20 cellular contexts compared by ENCODE assay signal in the genomic region with DNA sequence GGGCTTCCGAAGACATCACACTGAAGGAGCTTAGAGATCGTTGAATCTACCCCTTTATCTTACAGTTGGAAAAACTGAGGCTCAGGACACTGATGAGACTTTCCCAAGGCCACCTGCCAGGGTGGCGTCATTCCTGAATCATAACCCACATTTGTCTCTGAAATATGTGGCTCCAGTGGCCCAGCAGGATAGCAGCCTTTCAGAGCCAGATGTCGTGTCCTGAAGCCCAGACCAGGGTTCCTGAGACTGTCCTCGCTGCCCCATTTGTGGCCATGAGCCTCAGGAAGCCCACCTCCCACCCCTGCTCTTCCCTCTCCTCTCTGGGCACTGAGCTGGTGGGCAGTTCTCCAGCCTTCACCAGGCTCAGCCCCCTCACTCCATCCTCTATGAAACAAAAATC. TPM values are rescaled to one million over a fixed set of nuclear protein-coding genes. Genes with fewer than 3 reads are reported as not detected.
A peak's percentile ranks its signal among the peaks of the same experiment; 100 is the strongest.
DNase-seq lines count a peak whose midpoint lies in the region; ATAC-seq, FAIRE-seq and TF ChIP-seq lines count a peak whose summit lies in the region.
"Had no signal": no experiment of that assay in that cellular context is flagged by ENCODE, and none has a peak within 500 bp of the region (broad histone marks: within the 10 kb centered on the region; RNA-seq: fewer than 3 reads in every experiment).

No MANE protein-coding gene starts in this region.

- H3K36me3 ChIP-seq in astrocyte (ENCODE audit: insufficient read depth, low read length): no peaks in the 10 kb centered on the region
- H3K36me3 ChIP-seq in stomach smooth muscle (ENCODE audit: control insufficient read depth in 2 of 2, insufficient read depth in 2 of 2, low read length in 2 of 2): no peaks in the 10 kb centered on the region
- H3K36me3 ChIP-seq: pancreas had no signal

- TF ChIP-seq CTCF in astrocyte (IDR thresholded peaks at IDR 0.05; ENCODE audit: insufficient read depth, low read depth, low read length): no peak

- H3K27ac Mint-ChIP-seq in astrocyte (ENCODE audit: unreplicated experiment): no peak overlapping the region
- H3K27ac Mint-ChIP-seq: naive thymus-derived CD4-positive, alpha-beta T cell had no signal

- H3K4me1 ChIP-seq in astrocyte (ENCODE audit: insufficient read depth, low read length) (peaks cover 2% of the 10 kb centered on the region), stomach smooth muscle (ENCODE audit: control insufficient read depth, insufficient read depth, low read length) (peaks cover 35% of the 10 kb centered on the region)

- ATAC-seq in GM21576 (IDR thresholded peaks at IDR 0.05; ENCODE audit: unreplicated experiment): no peak
- ATAC-seq: naive thymus-derived CD4-positive, alpha-beta T cell had no signal

- H3K27me3 Mint-ChIP-seq in astrocyte (ENCODE audit: low read depth, unreplicated experiment): peaks cover 48% of the 10 kb centered on the region

- no peaks in the 10 kb centered on the region for H4K20me1 ChIP-seq in astrocyte (ENCODE audit: insufficient read depth, low read length)

- H3K4me1 Mint-ChIP-seq in astrocyte (ENCODE audit: low read depth, unreplicated experiment): peaks cover 5% of the 10 kb centered on the region

- H3K27ac ChIP-seq in astrocyte (ENCODE audit: low read depth, low read length) (no peak overlapping the region), stomach smooth muscle (ENCODE audit: low read length) (peak overlapping the region; percentile 85)
- H3K27ac ChIP-seq: pancreas had no signal

- no peaks in the 10 kb centered on the region for H3K9me3 Mint-ChIP-seq in astrocyte (ENCODE audit: unreplicated experiment)
- H3K9me3 Mint-ChIP-seq: naive thymus-derived CD4-positive, alpha-beta T cell had no signal

- peaks cover 51% of the 10 kb centered on the region for H3K27me3 ChIP-seq in astrocyte (ENCODE audit: insufficient read depth, low read length)
- H3K27me3 ChIP-seq in stomach smooth muscle (ENCODE audit: control insufficient read depth in 1 of 2, insufficient read depth in 2 of 2, low read length in 2 of 2): peaks cover 0 to 7% of the 10 kb centered on the region in 2 donors

- H3K9ac ChIP-seq in astrocyte (ENCODE audit: low read length): no peak overlapping the region
- peak overlapping the region in 1 of 2 donors; percentile 57 for H3K9ac ChIP-seq in stomach smooth muscle (ENCODE audit: low read length in 2 of 2)

- peak overlapping the region; percentile 13 for H3K4me3 Mint-ChIP-seq in astrocyte (ENCODE audit: unreplicated experiment)

- no peaks in the 10 kb centered on the region for H3K79me2 ChIP-seq in astrocyte (ENCODE audit: insufficient read depth, low read length)

- FAIRE-seq in astrocyte (lab: Jason Lieb, UNC): no peak
- FAIRE-seq: G401.6, H54, pancreas, TTC549 had no signal

- no peaks in the 10 kb centered on the region for H3K36me3 Mint-ChIP-seq in astrocyte (ENCODE audit: low read depth, unreplicated experiment)
- H3K36me3 Mint-ChIP-seq: naive thymus-derived CD4-positive, alpha-beta T cell had no signal

- no peak overlapping the region for H3K4me3 ChIP-seq in astrocyte (ENCODE audit: insufficient read depth, low read depth, low read length)
- H3K4me3 ChIP-seq in stomach smooth muscle (ENCODE audit: low read length in 2 of 2): peak overlapping the region in 1 of 2 donors; percentile 62
- H3K4me3 ChIP-seq: lung, pancreas, smooth muscle cell had no signal

- no peaks in the 10 kb centered on the region for H3K9me3 ChIP-seq in astrocyte (ENCODE audit: insufficient read depth, low read depth, low read length)
- no peaks in the 10 kb centered on the region for H3K9me3 ChIP-seq in stomach smooth muscle (ENCODE audit: control insufficient read depth in 2 of 2, low read length in 2 of 2)
- H3K9me3 ChIP-seq: pancreas had no signal

- H2AFZ ChIP-seq in astrocyte (ENCODE audit: low read depth, low read length): no peak overlapping the region

- H3K4me2 ChIP-seq in astrocyte (ENCODE audit: low read length): no peak overlapping the region
- H3K4me2 ChIP-seq: smooth muscle cell had no signal

- DNase-seq in activated CD8-positive, alpha-beta memory T cell treated with anti-CD3 and anti-CD28 coated beads for 24 hours: peak; percentile 33
- no peak for DNase-seq in activated CD8-positive, alpha-beta memory T cell treated with anti-CD3 and anti-CD28 coated beads, Interleukin-2, amount 50 U/mL, for 4 hours
- no peak for DNase-seq in astrocyte (ENCODE audit: low read depth)
- DNase-seq in mesenteric fat pad (ENCODE audit: low spot score): peak; percentile 28
- DNase-seq in stimulated activated CD4-positive, alpha-beta T cell treated with anti-CD3 and anti-CD28 coated beads, Interleukin-2, amount 100 ng/mL, for 24 hours: no peak
- no peak for DNase-seq in stimulated activated CD4-positive, alpha-beta T cell treated with anti-CD3 and anti-CD28 coated beads, Interleukin-12 subunit alpha, Interleukin-12 subunit beta, amount 100 ng/mL, for 4 hours
- DNase-seq: activated CD4-positive, alpha-beta T cell treated with anti-CD3 and anti-CD28 coated beads for 48 hours; activated naive CD4-positive, alpha-beta T cell treated with Interleukin-2 at 50 U/mL for 16 hours; effector memory CD4-positive, alpha-beta T cell; naive thymus-derived CD4-positive, alpha-beta T cell; NCI-H187; NCI-H446; pancreas had no signal

RNA-seq across cellular contexts. Expression of gene HMCN2, which starts 2.4 kb away (rescaled TPM):
- 1.6 and 3.2 TPM in 2 replicates for total RNA-seq in astrocyte
- 3.1 TPM for total RNA-seq in mesenteric fat pad
- total RNA-seq: naive thymus-derived CD4-positive, alpha-beta T cell had no signal

Comparison
In these comparisons a context has a peak if more than half of its experiments do, and no peak if none do; other contexts are left out.
1. DNase-seq: peak in activated CD8-positive, alpha-beta memory T cell treated with anti-CD3 and anti-CD28 coated beads for 24 hours (single experiment) and mesenteric fat pad (single experiment); none in activated CD8-positive, alpha-beta memory T cell treated with anti-CD3 and anti-CD28 coated beads, Interleukin-2, amount 50 U/mL, for 4 hours (single experiment), astrocyte (single experiment), stimulated activated CD4-positive, alpha-beta T cell treated with anti-CD3 and anti-CD28 coated beads, Interleukin-2, amount 100 ng/mL, for 24 hours (0 of 2) and stimulated activated CD4-positive, alpha-beta T cell treated with anti-CD3 and anti-CD28 coated beads, Interleukin-12 subunit alpha, Interleukin-12 subunit beta, amount 100 ng/mL, for 4 hours (single experiment).